In the genomic region with DNA sequence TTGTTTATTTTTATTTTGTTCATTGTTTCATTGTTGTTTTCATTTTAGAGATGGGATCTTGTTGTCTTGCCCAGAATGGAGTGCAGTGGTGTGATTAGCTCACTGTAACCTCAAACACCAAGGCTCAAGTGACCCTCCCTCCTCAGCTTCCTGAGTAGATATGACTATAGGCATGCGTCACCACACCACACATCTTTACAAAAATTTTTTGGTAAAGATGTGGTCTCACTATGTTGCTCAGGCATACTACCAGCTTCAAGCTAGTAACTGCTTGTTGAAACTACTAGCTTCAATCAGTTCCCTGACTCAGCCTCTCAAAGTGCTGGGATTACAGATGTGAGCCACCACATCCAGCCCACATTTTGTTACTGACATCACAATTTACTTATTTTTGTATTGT, we compare ENCODE assay signal across 41 cellular contexts. TPM values are rescaled to one million over a fixed set of nuclear protein-coding genes. Genes with fewer than 3 reads are reported as not detected.
"Had no signal": no experiment of that assay in that cellular context is flagged by ENCODE, and none has a peak within 500 bp of the region (broad histone marks: within the 10 kb centered on the region; RNA-seq: fewer than 3 reads in every experiment).

No MANE protein-coding gene starts in this region.

- H3K27ac Mint-ChIP-seq: activated CD4-positive, alpha-beta memory T cell treated with anti-CD3 and anti-CD28 coated beads, Interleukin-2, amount 10 ng/mL, durations not matched to agents 7 days and 5 days; activated CD4-positive, alpha-beta T cell treated with anti-CD3 and anti-CD28 coated beads, Interleukin-2, amount 10 ng/mL, durations not matched to agents 24 days and 14 days; activated naive CD8-positive, alpha-beta T cell; activated T-helper 2 cell treated with anti-CD3 and anti-CD28 coated beads, Interferon-gamma antibody, Interleukin-2, Interleukin-4, amounts not matched to agents 10 μg/mL and 5 μg/mL and 100 μg/mL, durations not matched to agents 14 hours and 24 hours and 36 hours; memory B cell; naive thymus-derived CD8-positive, alpha-beta T cell; T-cell had no signal

- H3K4me3 ChIP-seq: body of pancreas, cardiac muscle cell, colonic mucosa, esophagus squamous epithelium, pancreas, prostate gland, skin epidermis, stomach, tibial artery, upper lobe of right lung had no signal

- H3K27ac ChIP-seq: body of pancreas, cardiac muscle cell, colonic mucosa, epithelial cell of prostate, esophagus squamous epithelium, pancreas, prostate gland, skin epidermis, stomach, tibial artery, upper lobe of right lung, WERI-Rb-1 had no signal

- H3K36me3 Mint-ChIP-seq: memory B cell had no signal

- H3K4me1 ChIP-seq: body of pancreas, colonic mucosa, esophagus squamous epithelium, pancreas, prostate gland, stomach, tibial artery, upper lobe of right lung had no signal

- FAIRE-seq: endometrium, keratinocyte, pancreas, TTC549 had no signal

- H3K9me3 Mint-ChIP-seq: activated CD4-positive, alpha-beta memory T cell treated with anti-CD3 and anti-CD28 coated beads, Interleukin-2, amount 10 ng/mL, durations not matched to agents 7 days and 5 days had no signal

- ATAC-seq: activated CD4-positive, CD25-positive, alpha-beta regulatory T cell treated with anti-CD3 and anti-CD28 coated beads, Interleukin-2, amount 50 U/mL, for 24 hours; activated T-cell treated with anti-CD3 and anti-CD28 coated beads, Interleukin-2, amount 50 U/mL, for 4 hours; body of pancreas; left colon; naive thymus-derived CD8-positive, alpha-beta T cell; pancreas; sciatic nerve; T-cell; upper lobe of right lung had no signal

- H3K4me1 Mint-ChIP-seq: activated CD4-positive, alpha-beta memory T cell treated with anti-CD3 and anti-CD28 coated beads, Interleukin-2, amount 10 ng/mL, durations not matched to agents 7 days and 5 days; activated CD4-positive, alpha-beta T cell treated with anti-CD3 and anti-CD28 coated beads, Interleukin-2, amount 10 ng/mL, durations not matched to agents 24 days and 14 days; memory B cell; naive thymus-derived CD8-positive, alpha-beta T cell; neural crest cell; T-cell had no signal

- H3K27me3 ChIP-seq: cardiac muscle cell, colonic mucosa, esophagus squamous epithelium, pancreas, stomach, tibial artery, upper lobe of right lung had no signal

- DNase-seq: activated CD4-positive, alpha-beta memory T cell treated with anti-CD3 and anti-CD28 coated beads, Interleukin-2, amount 10 ng/mL, durations not matched to agents 7 days and 5 days; activated CD4-positive, alpha-beta T cell treated with anti-CD3 and anti-CD28 coated beads, Interleukin-2, amount 10 ng/mL, durations not matched to agents 24 days and 14 days; activated T-cell treated with anti-CD3 and anti-CD28 coated beads, Interleukin-2, amount 50 U/mL, for 4 hours; anterior cingulate cortex; body of pancreas; cerebellar nuclear complex; colonic mucosa; effector CD8-positive, alpha-beta T cell; esophagus squamous epithelium; head of caudate nucleus; hippocampal formation; left colon; midbrain; naive thymus-derived CD8-positive, alpha-beta T cell; nucleus accumbens; pancreas; retina; stimulated activated CD4-positive, alpha-beta T cell treated with anti-CD3 and anti-CD28 coated beads, Interleukin-12 subunit alpha, Interleukin-12 subunit beta, amount 100 ng/mL, for 4 hours; stimulated activated CD4-positive, alpha-beta T cell treated with anti-CD3 and anti-CD28 coated beads, Interleukin-4, amount 100 ng/mL, for 1 hour; stomach; T-cell; tibial artery; upper lobe of right lung; WERI-Rb-1 had no signal

- H3K36me3 ChIP-seq: cardiac muscle cell, colonic mucosa, esophagus squamous epithelium, pancreas, prostate gland, stomach, tibial artery, upper lobe of right lung, WERI-Rb-1 had no signal

- H3K4me3 Mint-ChIP-seq: activated CD4-positive, alpha-beta memory T cell treated with anti-CD3 and anti-CD28 coated beads, Interleukin-2, amount 10 ng/mL, durations not matched to agents 7 days and 5 days; activated CD4-positive, alpha-beta T cell treated with anti-CD3 and anti-CD28 coated beads, Interleukin-2, amount 10 ng/mL, durations not matched to agents 24 days and 14 days; activated naive CD8-positive, alpha-beta T cell; activated T-cell treated with anti-CD3 and anti-CD28 coated beads, Interleukin-2, amount 50 U/mL, for 4 hours; memory B cell; naive thymus-derived CD8-positive, alpha-beta T cell; neural crest cell; T-cell had no signal

- H3K9me3 ChIP-seq: colonic mucosa, esophagus squamous epithelium, pancreas, prostate gland, upper lobe of right lung had no signal

RNA-seq across cellular contexts. Expression of a gene that starts 14.8 kb away (rescaled TPM):
- total RNA-seq: activated CD4-positive, alpha-beta memory T cell treated with anti-CD3 and anti-CD28 coated beads, Interleukin-2, amount 10 ng/mL, durations not matched to agents 7 days and 5 days; activated CD4-positive, alpha-beta T cell treated with anti-CD3 and anti-CD28 coated beads, Interleukin-2, amount 10 ng/mL, durations not matched to agents 24 days and 14 days; activated T-cell treated with anti-CD3 and anti-CD28 coated beads, Interleukin-2, amount 50 U/mL, for 4 hours; activated T-helper 2 cell treated with anti-CD3 and anti-CD28 coated beads, Interferon-gamma antibody, Interleukin-2, Interleukin-4, amounts not matched to agents 10 μg/mL and 5 μg/mL and 100 μg/mL, durations not matched to agents 14 hours and 24 hours and 36 hours; body of pancreas; cardiac muscle cell; colonic mucosa; dermis microvascular lymphatic vessel endothelial cell; esophagus squamous epithelium; left colon; liver; naive thymus-derived CD8-positive, alpha-beta T cell; neural crest cell; pancreas; prostate gland; sciatic nerve; stomach; T-cell; T-helper 2 cell treated with Interferon-gamma antibody and Interleukin-4, amounts not matched to agents 100 ng/mL and 5 ng/mL, for 36 hours; upper lobe of right lung had no signal
- polyA plus RNA-seq: adipose tissue; cardiac muscle cell; keratinocyte; liver; naive thymus-derived CD8-positive, alpha-beta T cell; pancreas; stomach had no signal
